19 cellular contexts compared by ENCODE assay signal in the genomic region with DNA sequence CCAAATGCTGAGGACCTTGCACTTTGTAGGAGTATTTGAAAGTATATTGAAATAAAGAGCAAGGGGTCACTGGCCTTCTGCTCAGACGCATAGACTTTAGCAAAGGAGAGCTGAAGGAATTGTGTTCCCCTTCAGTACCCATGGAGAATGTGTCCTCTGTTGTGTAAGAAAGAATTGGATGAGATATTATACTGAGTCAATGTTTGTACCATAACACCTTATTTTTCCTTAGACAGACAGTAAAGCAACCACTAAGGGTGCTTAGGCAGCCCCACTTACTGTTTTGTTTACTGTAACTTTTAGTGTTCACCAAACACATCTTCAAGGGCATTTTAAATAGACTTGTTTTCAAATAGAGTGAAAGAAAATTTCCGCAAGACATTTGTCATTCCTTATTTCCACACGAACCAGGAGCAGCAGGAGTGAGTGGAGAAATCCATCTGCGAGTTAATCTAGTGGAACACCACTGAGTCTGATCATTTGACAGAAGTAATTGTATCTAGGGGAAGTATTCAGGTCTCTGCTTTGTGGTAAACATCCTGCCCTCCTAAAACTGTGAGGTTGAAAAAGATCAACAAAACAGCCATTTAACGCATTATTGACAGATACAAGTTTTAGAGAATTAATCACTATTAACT.
"Had no signal": no experiment of that assay in that cellular context is flagged by ENCODE, and none has a peak within 500 bp of the region (broad histone marks: within the 10 kb centered on the region; RNA-seq: fewer than 3 reads in every experiment).

No MANE protein-coding gene starts in this region.

- H3K9me3 ChIP-seq: breast epithelium, esophagus squamous epithelium, mucosa of descending colon, right atrium auricular region, tibial artery had no signal

- H3K27ac Mint-ChIP-seq: activated CD4-positive, alpha-beta memory T cell treated with anti-CD3 and anti-CD28 coated beads for 36 hours; activated naive CD8-positive, alpha-beta T cell treated with anti-CD3 and anti-CD28 coated beads, Interleukin-2, amount 10 ng/mL, durations not matched to agents 7 days and 5 days; progenitor cell of endocrine pancreas; stimulated activated naive CD8-positive, alpha-beta T cell treated with anti-CD3 and anti-CD28 coated beads, Interleukin-15, Interleukin-2, amounts not matched to agents 100 ng/mL and 50 ng/mL, for 24 hours had no signal

- H3K36me3 ChIP-seq: breast epithelium, esophagus squamous epithelium, heart right ventricle, right atrium auricular region, tibial artery had no signal

- H3K27me3 ChIP-seq: breast epithelium, esophagus squamous epithelium, heart right ventricle, right atrium auricular region, tibial artery had no signal

- FAIRE-seq: keratinocyte had no signal

- H3K4me3 ChIP-seq: breast epithelium, coronary artery, esophagus squamous epithelium, heart right ventricle, mucosa of descending colon, right atrium auricular region, tibial artery had no signal

- H3K4me3 Mint-ChIP-seq: activated CD4-positive, alpha-beta memory T cell treated with anti-CD3 and anti-CD28 coated beads for 36 hours; activated naive CD8-positive, alpha-beta T cell treated with anti-CD3 and anti-CD28 coated beads, Interleukin-2, amount 10 ng/mL, durations not matched to agents 7 days and 5 days; stimulated activated naive CD8-positive, alpha-beta T cell treated with anti-CD3 and anti-CD28 coated beads, Interleukin-15, Interleukin-2, amounts not matched to agents 100 ng/mL and 50 ng/mL, for 24 hours had no signal

- ATAC-seq: heart right ventricle, left ventricle myocardium superior, mucosa of descending colon had no signal

- H3K4me1 Mint-ChIP-seq: activated naive CD8-positive, alpha-beta T cell treated with anti-CD3 and anti-CD28 coated beads, Interleukin-2, amount 10 ng/mL, durations not matched to agents 7 days and 5 days had no signal

- H3K36me3 Mint-ChIP-seq: activated CD4-positive, alpha-beta memory T cell treated with anti-CD3 and anti-CD28 coated beads for 36 hours; activated naive CD8-positive, alpha-beta T cell treated with anti-CD3 and anti-CD28 coated beads, Interleukin-2, amount 10 ng/mL, durations not matched to agents 7 days and 5 days had no signal

- H3K9me3 Mint-ChIP-seq: activated naive CD8-positive, alpha-beta T cell treated with anti-CD3 and anti-CD28 coated beads, Interleukin-2, amount 10 ng/mL, durations not matched to agents 7 days and 5 days; stimulated activated naive CD8-positive, alpha-beta T cell treated with anti-CD3 and anti-CD28 coated beads, Interleukin-15, Interleukin-2, amounts not matched to agents 100 ng/mL and 50 ng/mL, for 24 hours had no signal

- H3K27me3 Mint-ChIP-seq: activated CD4-positive, alpha-beta memory T cell treated with anti-CD3 and anti-CD28 coated beads for 36 hours; progenitor cell of endocrine pancreas; stimulated activated naive CD8-positive, alpha-beta T cell treated with anti-CD3 and anti-CD28 coated beads, Interleukin-15, Interleukin-2, amounts not matched to agents 100 ng/mL and 50 ng/mL, for 24 hours had no signal

- H3K4me1 ChIP-seq: breast epithelium, esophagus squamous epithelium, heart right ventricle, right atrium auricular region, tibial artery had no signal

- DNase-seq: activated CD4-positive, alpha-beta memory T cell treated with anti-CD3 and anti-CD28 coated beads for 36 hours; activated CD4-positive, alpha-beta T cell treated with anti-CD3 and anti-CD28 coated beads for 48 hours; activated naive CD4-positive, alpha-beta T cell treated with Interleukin-2 at 50 U/mL for 16 hours; activated naive CD8-positive, alpha-beta T cell treated with anti-CD3 and anti-CD28 coated beads, Interleukin-2, amount 10 ng/mL, durations not matched to agents 7 days and 5 days; activated T-cell treated with anti-CD3 and anti-CD28 coated beads, Interleukin-2, amount 50 U/mL, for 48 hours; amniotic stem cell; cerebellar nuclear complex; esophagus squamous epithelium; heart right ventricle; left ventricle myocardium superior; mesendoderm; mucosa of descending colon; tibial artery had no signal

- H3K27ac ChIP-seq: breast epithelium, coronary artery, esophagus squamous epithelium, heart right ventricle, right atrium auricular region, tibial artery had no signal
